3 cellular contexts compared by ENCODE assay signal in genomic region chr5:179281688-179282087, GRCh38.
TF ChIP-seq lines count a peak whose summit lies in the region.

No MANE protein-coding gene starts in this region.

TF ChIP-seq in A549, 52 proteins besides CTCF, POLR2A, EP300 and RAD21:
- TF ChIP-seq ZSCAN20 (CRISPR knock-in tag; IDR thresholded peaks at IDR 0.05) (no peak), RFX5 (IDR thresholded peaks at IDR 0.05) (0 out of 2 replicates have a peak, but pooled peaks have one; percentile 42)

TF ChIP-seq in IMR-90, 13 proteins besides CTCF, POLR2A, EP300 and RAD21:
- TF ChIP-seq RFX5 (IDR thresholded peaks at IDR 0.05; ENCODE audit: low read depth, low read length) = peak; percentile 84
- no peak for TF ChIP-seq CHD1 (IDR thresholded peaks at IDR 0.05; ENCODE audit: low read depth, low read length)
- no peak for TF ChIP-seq NFE2L2 (IDR thresholded peaks at IDR 0.05; ENCODE audit: low read depth, low read length)
- no peak for TF ChIP-seq CEBPB (IDR thresholded peaks at IDR 0.05; ENCODE audit: low read depth, low read length)

TF ChIP-seq in H1, 55 proteins besides CTCF, POLR2A, EP300 and RAD21:
- TF ChIP-seq RFX5 (IDR thresholded peaks at IDR 0.05; ENCODE audit: borderline replicate concordance, low read depth, low read length) (peak; percentile 37; the same call in 1 of the 2 replicates), SP1 (IDR thresholded peaks at IDR 0.05; ENCODE audit: low read depth, low read length) (no peak)
TF ChIP-seq in H1: peak in this region for 1.
